In the genomic region with DNA sequence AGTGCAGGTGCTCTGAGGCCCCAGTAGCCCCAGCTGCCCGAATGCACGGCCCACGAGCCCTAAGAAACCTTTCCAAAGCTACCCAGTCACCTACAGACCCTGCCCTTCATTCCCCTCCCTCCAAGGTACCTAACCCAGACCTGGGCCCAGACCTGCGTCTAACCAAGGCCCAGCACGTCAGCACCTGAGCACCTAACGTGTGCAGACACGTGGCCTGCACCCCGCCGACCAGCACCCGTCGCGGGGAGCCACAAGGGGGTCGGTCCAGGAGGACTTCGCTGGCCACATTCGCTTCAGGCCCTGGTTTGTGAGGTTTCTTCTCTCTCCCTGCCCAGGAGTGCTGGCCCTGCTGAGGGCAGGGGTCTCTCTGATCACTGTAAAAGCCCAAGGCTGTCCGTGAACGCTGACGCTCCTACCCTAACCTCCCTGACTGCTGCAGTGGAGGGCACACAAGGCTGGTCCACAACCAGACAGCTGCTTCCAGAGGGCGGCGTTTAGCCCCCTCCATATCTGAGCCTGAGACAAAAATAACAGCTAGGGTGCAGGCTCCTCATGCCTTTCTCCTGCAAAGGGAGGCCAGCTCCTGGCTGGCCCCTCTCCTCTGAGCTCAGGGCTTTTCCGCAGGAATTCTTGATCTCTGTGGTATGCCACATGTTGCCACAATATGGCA, we compare ENCODE assay signal across 19 cellular contexts. TPM values are rescaled to one million over a fixed set of nuclear protein-coding genes. Genes with fewer than 3 reads are reported as not detected.
DNase-seq lines count a peak whose midpoint lies in the region; ATAC-seq and TF ChIP-seq lines count a peak whose summit lies in the region.
"Had no signal": no experiment of that assay in that cellular context is flagged by ENCODE, and none has a peak within 500 bp of the region (broad histone marks: within the 10 kb centered on the region; RNA-seq: fewer than 3 reads in every experiment).

No MANE protein-coding gene starts in this region.

- no peaks in the 10 kb centered on the region for H3K9me3 Mint-ChIP-seq in neural crest cell

- ATAC-seq in RWPE2 (ENCODE audit: low read depth) (no peak), Right ventricle myocardium superior (ENCODE audit: poor library complexity) (peak; percentile 44), HG03280 (IDR thresholded peaks at IDR 0.05; ENCODE audit: unreplicated experiment) (no peak)

- intact Hi-C loops in Right ventricle myocardium superior (cut with DNase I), result no loop called here

- peaks cover 13% of the 10 kb centered on the region for H3K4me1 ChIP-seq in BLaER1
- peaks cover 10% of the 10 kb centered on the region for H3K4me1 ChIP-seq in RWPE2 (ENCODE audit: insufficient read depth, poor library complexity, severe bottlenecking)
- H3K4me1 ChIP-seq: parathyroid adenoma had no signal

- no peak overlapping the region for H3K4me2 ChIP-seq in BLaER1

- DNase-seq in RWPE2 (ENCODE audit: low spot score) (peak; percentile 52), Right ventricle myocardium superior (peak; percentile 49), neural crest cell (ENCODE audit: low read depth, low spot score) (no peak), NCI-H748 treated with DMSO at 0.1 percent for 48 hours (lab: John Stamatoyannopoulos, UW) (no peak), OCI-M1 (lab: John Stamatoyannopoulos, UW) (no peak)
- DNase-seq in activated effector memory CD4-positive, alpha-beta T cell treated with anti-CD3 and anti-CD28 coated beads, Interleukin-2, amount 50 U/mL, for 16 hours, result no peak
- DNase-seq: activated CD4-positive, alpha-beta T cell treated with anti-CD3 and anti-CD28 coated beads, Interleukin-2, amount 50 U/mL, for 4 hours; AML-193; DMS79 treated with DMSO at 0.1 percent for 48 hours; GM23248; hypothalamus; NCI-H1694 treated with DMSO at 0.1 percent for 48 hours; NCI-H526 treated with DMSO at 0.1 percent for 48 hours; RPMI8226; stimulated activated CD4-positive, alpha-beta T cell treated with anti-CD3 and anti-CD28 coated beads, Interleukin-2, amount 100 ng/mL, for 24 hours had no signal

- H3K4me1 Mint-ChIP-seq in neural crest cell, result no peaks in the 10 kb centered on the region

- H3K27me3 ChIP-seq in BLaER1 (no peaks in the 10 kb centered on the region), RWPE2 (ENCODE audit: insufficient read depth, poor library complexity, severe bottlenecking) (no peaks in the 10 kb centered on the region)

- 0 out of 2 replicates have a peak overlapping the region, but pooled peaks have one; percentile 1 for H3K27ac ChIP-seq in BLaER1
- H3K27ac ChIP-seq in RWPE2 (ENCODE audit: poor library complexity, severe bottlenecking), result no peak overlapping the region
- H3K27ac ChIP-seq: epithelial cell of prostate, GM23248, parathyroid adenoma had no signal

- peak overlapping the region; percentile 83 for H3K27ac Mint-ChIP-seq in neural crest cell (ENCODE audit: unreplicated experiment)

- peaks cover 82% of the 10 kb centered on the region for H4K20me1 ChIP-seq in BLaER1

- H3K4me3 ChIP-seq in BLaER1, result no peak overlapping the region
- no peak overlapping the region for H3K4me3 ChIP-seq in RWPE2 (ENCODE audit: severe bottlenecking)
- H3K4me3 ChIP-seq: GM23248 had no signal

- H3K27me3 Mint-ChIP-seq in neural crest cell (ENCODE audit: low read depth), result no peaks in the 10 kb centered on the region

- TF ChIP-seq CTCF in RWPE2 (IDR thresholded peaks at IDR 0.05; ENCODE audit: poor library complexity, severe bottlenecking), result no peak
- TF ChIP-seq CTCF in neural crest cell (conservative IDR thresholded peaks at IDR 0.05), result no peak

- no peak overlapping the region for H3K4me3 Mint-ChIP-seq in neural crest cell

- peaks cover 7% of the 10 kb centered on the region for H3K36me3 Mint-ChIP-seq in neural crest cell (ENCODE audit: low read depth)

- H3K9me3 ChIP-seq in BLaER1, result no peaks in the 10 kb centered on the region
- H3K9me3 ChIP-seq in RWPE2 (ENCODE audit: severe bottlenecking), result no peaks in the 10 kb centered on the region

- H3K9ac ChIP-seq in BLaER1, result no peak overlapping the region
- H3K9ac ChIP-seq: GM23248, parathyroid adenoma had no signal

- H3K36me3 ChIP-seq in BLaER1 (peaks cover 99% of the 10 kb centered on the region), RWPE2 (ENCODE audit: low read depth) (peaks cover 98% of the 10 kb centered on the region)

RNA-seq across cellular contexts. Expression of a gene that starts 31.8 kb away (rescaled TPM):
- total RNA-seq in Right ventricle myocardium superior, result 183 TPM
- 154 and 155 TPM in 2 replicates for total RNA-seq in neural crest cell

Comparison
In these comparisons a context has a peak if more than half of its experiments do, and no peak if none do; other contexts are left out.
1. DNase-seq: peak in RWPE2 (single experiment) and Right ventricle myocardium superior (single experiment); none in neural crest cell (single experiment), activated effector memory CD4-positive, alpha-beta T cell treated with anti-CD3 and anti-CD28 coated beads, Interleukin-2, amount 50 U/mL, for 16 hours (single experiment), NCI-H748 treated with DMSO at 0.1 percent for 48 hours (single experiment) and OCI-M1 (single experiment).